1 cellular context compared by ENCODE assay signal in the genomic region with DNA sequence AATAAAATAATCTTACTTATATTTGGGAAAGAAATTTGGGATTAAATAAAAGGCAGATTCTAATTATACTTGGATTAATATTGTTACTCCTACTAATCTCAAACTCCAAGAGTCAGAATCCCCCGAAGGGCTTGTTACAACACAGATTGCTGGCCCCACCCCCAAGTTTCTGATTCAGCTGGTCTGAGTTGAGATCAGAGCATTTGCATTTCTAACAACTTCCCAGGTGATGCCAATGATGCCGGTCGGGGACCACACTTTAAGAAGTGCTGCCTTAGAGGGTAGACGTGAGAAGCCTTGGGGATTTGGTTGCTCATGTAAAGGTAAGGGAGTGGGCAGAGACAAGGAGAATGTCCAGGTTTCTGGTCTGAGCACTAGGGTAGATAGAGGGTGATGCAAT.
TF ChIP-seq lines count a peak whose summit lies in the region.

No MANE protein-coding gene starts in this region.

TF ChIP-seq in GM23338, 12 proteins besides CTCF, POLR2A, EP300 and RAD21 (continued from another document):
- TF ChIP-seq REST (IDR thresholded peaks at IDR 0.05; ENCODE audit: unreplicated experiment) = no peak
